ENCODE assay signal across 15 cellular contexts in genomic region chr14:64421166-64421565, GRCh38. TPM values are rescaled to one million over a fixed set of nuclear protein-coding genes. Genes with fewer than 3 reads are reported as not detected.
DNase-seq lines count a peak whose midpoint lies in the region; ATAC-seq, FAIRE-seq and TF ChIP-seq lines count a peak whose summit lies in the region.
"Had no signal": no experiment of that assay in that cellular context is flagged by ENCODE, and none has a peak within 500 bp of the region (broad histone marks: within the 10 kb centered on the region; RNA-seq: fewer than 3 reads in every experiment).

No MANE protein-coding gene starts in this region.

- no peak overlapping the region for H2AFZ ChIP-seq in fibroblast of lung (ENCODE audit: low read length)

- no peaks in the 10 kb centered on the region for H3K79me2 ChIP-seq in fibroblast of lung (ENCODE audit: control insufficient read depth, insufficient read depth, low read length)

- TF ChIP-seq POLR2A in H54 (IDR thresholded peaks at IDR 0.05; ENCODE audit: low read depth, low read length) = no peak

- H3K4me3 ChIP-seq in HEK293 (ENCODE audit: low read depth, low read length) = no peak overlapping the region
- no peak overlapping the region for H3K4me3 ChIP-seq in fibroblast of lung (replicated peaks in 1 of 4; ENCODE audit: control extremely low read depth in 1 of 4, insufficient read depth in 1 of 4, low read depth in 3 of 4, low read length in 4 of 4)
- H3K4me3 ChIP-seq in skeletal muscle cell (ENCODE audit: low read depth, low read length) = no peak overlapping the region
- H3K4me3 ChIP-seq: pancreas had no signal

- DNase-seq in SW480 (ENCODE audit: low spot score) (peak; percentile 35), fibroblast of lung (ENCODE audit: low read depth in 2 of 2) (peak; percentile 62 to 89), skeletal muscle cell (ENCODE audit: low read depth) (peak; percentile 60), NCI-H146 (lab: John Stamatoyannopoulos, UW) (no peak), H54 (ENCODE audit: insufficient read length, low spot score) (no peak)
- DNase-seq: activated B cell treated with CpG ODN at 0.5 μM for 24 hours; activated naive CD4-positive, alpha-beta T cell treated with anti-CD3 and anti-CD28 coated beads, Interleukin-2, amount 10 ng/mL, durations not matched to agents 7 days and 5 days; DND-41; islet precursor cell; NCI-H1048; OCI-M1; pancreas had no signal

- no peak overlapping the region for H3K9ac ChIP-seq in fibroblast of lung (ENCODE audit: insufficient read depth, low read length)

- TF ChIP-seq CTCF in HEK293 (tag by site-specific recombination; IDR thresholded peaks at IDR 0.05) = no peak
- TF ChIP-seq CTCF in fibroblast of lung (conservative IDR thresholded peaks at IDR 0.05 in 1 of 2, IDR thresholded peaks at IDR 0.05 in 1 of 2; ENCODE audit: low read depth in 1 of 2, low read length in 2 of 2) = no peak

- H3K4me1 ChIP-seq in HEK293 (ENCODE audit: control insufficient read depth, insufficient read depth, low read length) (no peaks in the 10 kb centered on the region), fibroblast of lung (ENCODE audit: control insufficient read depth, extremely low read depth, insufficient read depth, low read length) (peaks cover 8% of the 10 kb centered on the region)
- H3K4me1 ChIP-seq: pancreas had no signal

- H3K27ac ChIP-seq in HEK293 (ENCODE audit: extremely low read depth, low read depth, low read length) (no peak overlapping the region), fibroblast of lung (ENCODE audit: insufficient read depth, low read length) (no peak overlapping the region)
- H3K27ac ChIP-seq: pancreas had no signal

- CTCF ChIA-PET in HEK293 (lab: Yijun Ruan, JAX) = interaction anchor here (0.6 to 8.7 kb wide), 5 partner anchors 11 to 90 kb away, joined by 3 to 88 read pairs (median 3); no protein-coding TSS in a partner anchor

- H3K36me3 ChIP-seq in HEK293 (ENCODE audit: control insufficient read depth in 2 of 2, insufficient read depth in 1 of 2, low read length in 2 of 2) = peaks cover 55 to 91% of the 10 kb centered on the region in 2 experiments
- peaks cover 4% of the 10 kb centered on the region for H3K36me3 ChIP-seq in fibroblast of lung (ENCODE audit: control insufficient read depth, insufficient read depth, low read length)

- H4K20me1 ChIP-seq in fibroblast of lung (ENCODE audit: control insufficient read depth, extremely low read depth, insufficient read depth, low read length) = no peaks in the 10 kb centered on the region

- no peak for ATAC-seq in GM19452 (IDR thresholded peaks at IDR 0.05; ENCODE audit: unreplicated experiment)
- ATAC-seq: pancreas had no signal

- FAIRE-seq in H54 (lab: Jason Lieb, UNC) = no peak
- FAIRE-seq: H1, pancreas had no signal

- H3K4me2 ChIP-seq in fibroblast of lung (ENCODE audit: extremely low read depth, insufficient read depth, low read length) = no peak overlapping the region

- H3K9me3 ChIP-seq in HEK293 (ENCODE audit: control insufficient read depth, insufficient read depth, low read depth, low read length) (no peaks in the 10 kb centered on the region), fibroblast of lung (ENCODE audit: control insufficient read depth, insufficient read depth, low read depth, low read length) (no peaks in the 10 kb centered on the region)
- H3K9me3 ChIP-seq: pancreas had no signal

- H3K27me3 ChIP-seq in fibroblast of lung (ENCODE audit: control insufficient read depth, insufficient read depth, low read length) = no peaks in the 10 kb centered on the region
- H3K27me3 ChIP-seq: pancreas had no signal

- POLR2A ChIA-PET in HEK293 (lab: Yijun Ruan, JAX) = interaction anchor here (0.6 to 0.8 kb wide), 2 partner anchors 33 to 279 kb away, joined by 3 to 4 read pairs; partner anchors contain the start of gene MTHFD1

TF ChIP-seq in HEK293, 187 proteins besides CTCF, POLR2A, EP300 and RAD21:
- TF ChIP-seq ZNF600 (tag by site-specific recombination; IDR thresholded peaks at IDR 0.05) (no peak), SP7 (tag by site-specific recombination; IDR thresholded peaks at IDR 0.05) (0 out of 2 replicates have a peak, but pooled peaks have one; percentile 18), HIC1 (tag by site-specific recombination; IDR thresholded peaks at IDR 0.05) (0 out of 2 replicates have a peak, but pooled peaks have one; percentile 20), ZNF184 (tag by site-specific recombination; IDR thresholded peaks at IDR 0.05) (no peak), WT1 (tag by site-specific recombination; IDR thresholded peaks at IDR 0.05) (peak; percentile 53), KLF1 (tag by site-specific recombination; IDR thresholded peaks at IDR 0.05) (no peak)

RNA-seq across cellular contexts. Expression of gene MTHFD1, which starts 33.0 kb away (rescaled TPM):
- 33.1 and 41.6 TPM in 2 replicates for total RNA-seq in fibroblast of lung
- 39.4 and 76.4 TPM in 2 replicates for polyA plus RNA-seq in fibroblast of lung
- polyA plus RNA-seq in fibroblast of lung (2012) = 49.0 and 107 TPM in 2 replicates
- polyA minus RNA-seq in fibroblast of lung (ENCODE audit: low replicate concordance) = 32.0 and 81.7 TPM in 2 replicates

RNA-seq across cellular contexts. Expression of gene AKAP5, which starts 44.1 kb away (rescaled TPM):
- 0.17 and 0.26 TPM in 2 replicates for total RNA-seq in fibroblast of lung
- 0.19 and 0.30 TPM in 2 replicates for polyA plus RNA-seq in fibroblast of lung
- 0.26 and 0.28 TPM in 2 replicates for polyA plus RNA-seq in fibroblast of lung (2012)
- polyA minus RNA-seq in fibroblast of lung (ENCODE audit: low replicate concordance) = 0.08 TPM in 1 of 2 replicates, not detected in the other

Comparison
In these comparisons a context has a peak if more than half of its experiments do, and no peak if none do; other contexts are left out.
1. DNase-seq: peak in SW480 (single experiment), fibroblast of lung (2 of 2) and skeletal muscle cell (single experiment); none in NCI-H146 (single experiment) and H54 (single experiment).